25 cellular contexts compared by ENCODE assay signal in the genomic region with DNA sequence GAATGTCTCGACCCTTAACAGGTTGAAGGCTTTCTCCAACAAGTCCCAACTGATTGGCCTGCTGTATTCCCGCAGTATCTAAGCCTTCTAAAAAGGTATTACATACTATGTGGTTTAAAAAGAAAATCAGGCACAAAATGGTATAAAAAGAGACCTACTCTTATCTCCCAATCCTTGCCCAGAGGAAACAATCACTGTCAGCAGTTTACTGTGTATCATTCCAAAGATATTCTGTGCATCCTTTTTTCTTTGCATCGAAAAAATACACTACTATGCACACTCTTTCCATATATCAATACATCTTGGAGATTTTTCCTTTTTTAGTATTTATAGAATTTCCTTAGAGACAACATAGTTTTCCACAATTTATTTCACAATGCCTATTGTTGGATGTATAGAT.
"Had no signal": no experiment of that assay in that cellular context is flagged by ENCODE, and none has a peak within 500 bp of the region (broad histone marks: within the 10 kb centered on the region; RNA-seq: fewer than 3 reads in every experiment).

No MANE protein-coding gene starts in this region.

- H3K27ac ChIP-seq: hepatocyte, pancreas, prostate gland, testis, thyroid gland, uterus had no signal

- DNase-seq: islet precursor cell; left ventricle myocardium inferior; mesendoderm; mucosa of descending colon; naive thymus-derived CD4-positive, alpha-beta T cell; pancreas; posterior cingulate gyrus; retina; right cardiac atrium; sigmoid colon; small intestine; stimulated activated CD4-positive, alpha-beta T cell treated with anti-CD3 and anti-CD28 coated beads, Interleukin-1b, Interleukin-23, amount 100 ng/mL, for 48 hours; stimulated activated CD4-positive, alpha-beta T cell treated with anti-CD3 and anti-CD28 coated beads, Interleukin-2, amount 100 ng/mL, for 48 hours; stimulated activated CD4-positive, alpha-beta T cell treated with anti-CD3 and anti-CD28 coated beads, Interleukin-4, amount 100 ng/mL, for 4 hours; stimulated activated CD8-positive, alpha-beta memory T cell treated with anti-CD3 and anti-CD28 coated beads, Interleukin-4, amount 100 ng/mL, for 48 hours; stimulated activated naive CD4-positive, alpha-beta T cell treated with Interleukin-2 at 50 U/mL for 16 hours; stimulated activated naive CD8-positive, alpha-beta T cell treated with anti-CD3 and anti-CD28 coated beads, Interleukin-15, amount 100 ng/mL, for 72 hours; substantia nigra; testis; uterus had no signal

- H3K4me3 ChIP-seq: hepatocyte, left ventricle myocardium inferior, lung, mucosa of descending colon, pancreas, prostate gland, sigmoid colon, testis, thyroid gland, uterus had no signal

- H3K79me2 ChIP-seq: hepatocyte had no signal

- H3K9me3 ChIP-seq: left ventricle myocardium inferior, mucosa of descending colon, pancreas, prostate gland, sigmoid colon, testis, thyroid gland, uterus had no signal

- H3K4me2 ChIP-seq: hepatocyte had no signal

- ATAC-seq: mucosa of descending colon; naive thymus-derived CD4-positive, alpha-beta T cell; pancreas; right cardiac atrium; stimulated activated memory B cell treated with anti-CD40 and anti-IgM and Interleukin-4, amounts not matched to agents 10 μg/mL and 1 μg/mL and 100 μg/mL, for 72 hours had no signal

- FAIRE-seq: pancreas, small intestine had no signal

- H3K4me1 ChIP-seq: pancreas, prostate gland, sigmoid colon, uterus had no signal

- H3K36me3 ChIP-seq: left ventricle myocardium inferior, pancreas, prostate gland, sigmoid colon, thyroid gland, uterus had no signal

- H3K27me3 ChIP-seq: hepatocyte, pancreas, testis, thyroid gland, uterus had no signal

- H2AFZ ChIP-seq: hepatocyte had no signal
